In genomic region chr9:136885950-136886578, GRCh38 we compare ENCODE assay signal across 1 cellular context.
A peak's percentile ranks its signal among the peaks of the same experiment; 100 is the strongest.
TF ChIP-seq lines count a peak whose summit lies in the region.

Gene TRAF2, plus strand, starts transcription at chr9:136886516. Its CDS starts 12,225 bp downstream, at chr9:136898741.

TF ChIP-seq in K562, 482 proteins besides CTCF, POLR2A, EP300 and RAD21 (continued from another document and continues in another):
- TF ChIP-seq RCOR1 (IDR thresholded peaks at IDR 0.05; ENCODE audit: borderline replicate concordance in 1 of 2, low read depth in 2 of 2, low read length in 2 of 2) (0 out of 4 replicates have a peak, but pooled peaks of 1 of the 2 experiments have one; percentile 22), E2F6 (IDR thresholded peaks at IDR 0.05; ENCODE audit: borderline replicate concordance in 1 of 2, extremely low read depth in 1 of 2, insufficient read depth in 1 of 2, insufficient read length in 1 of 2, low read depth in 1 of 2, low read length in 1 of 2, poor library complexity in 1 of 2, severe bottlenecking in 1 of 2) (peak in 1 of 2 experiments; percentile 80), FOXM1 (IDR thresholded peaks at IDR 0.05; ENCODE audit: low read depth) (no peak), FOXM1 (CRISPR knock-in tag; IDR thresholded peaks at IDR 0.05; ENCODE audit: low read depth) (no peak), YBX1 (IDR thresholded peaks at IDR 0.05) (no peak), NR2F6 (CRISPR knock-in tag; IDR thresholded peaks at IDR 0.05) (0 out of 2 replicates have a peak, but pooled peaks have one; percentile 35), MAX (CRISPR knock-in tag; IDR thresholded peaks at IDR 0.05) (peak; percentile 73), ZNF444 (CRISPR knock-in tag; IDR thresholded peaks at IDR 0.05) (no peak), RNF219 (CRISPR knock-in tag; IDR thresholded peaks at IDR 0.05) (no peak), ARNT (IDR thresholded peaks at IDR 0.05) (no peak), TBP (optimal IDR thresholded peaks at IDR 0.05; ENCODE audit: low read depth, low read length) (peak; percentile 80), HOMEZ (CRISPR knock-in tag; IDR thresholded peaks at IDR 0.05) (peak; percentile 60; the same call in 1 of the 2 replicates), FOXA1 (IDR thresholded peaks at IDR 0.05; ENCODE audit: borderline replicate concordance) (no peak), ZNF134 (CRISPR knock-in tag; conservative IDR thresholded peaks at IDR 0.05) (no peak), ZNF347 (CRISPR knock-in tag; IDR thresholded peaks at IDR 0.05; ENCODE audit: low read depth) (no peak), RNF2 (IDR thresholded peaks at IDR 0.05) (peak; percentile 44; the same call in 1 of the 2 replicates), ZBTB7A (IDR thresholded peaks at IDR 0.05; ENCODE audit: borderline replicate concordance, control insufficient read depth, low read depth, low read length) (peak; percentile 55; the same call in 1 of the 2 replicates), FOXA3 (CRISPR knock-in tag; conservative IDR thresholded peaks at IDR 0.05 in 1 of 2, IDR thresholded peaks at IDR 0.05 in 1 of 2) (no peak), GTF3C2 (IDR thresholded peaks at IDR 0.05; ENCODE audit: borderline replicate concordance, extremely low read depth, insufficient read length) (no peak), HCFC1 (IDR thresholded peaks at IDR 0.05; ENCODE audit: low read depth, low read length) (peak; percentile 48), ZNF232 (CRISPR knock-in tag; IDR thresholded peaks at IDR 0.05) (no peak), RFX7 (CRISPR knock-in tag; IDR thresholded peaks at IDR 0.05) (no peak), MLLT1 (IDR thresholded peaks at IDR 0.05) (peak in 1 of 2 experiments; percentile 97; a peak in 2 of 4 replicates), CBX5 (IDR thresholded peaks at IDR 0.05; ENCODE audit: borderline replicate concordance, low read depth) (no peak), DPF2 (IDR thresholded peaks at IDR 0.05) (no peak), KDM1A (IDR thresholded peaks at IDR 0.05) (no peak), ZFP30 (CRISPR knock-in tag; IDR thresholded peaks at IDR 0.05; ENCODE audit: borderline replicate concordance) (no peak), MEF2A (IDR thresholded peaks at IDR 0.05; ENCODE audit: control insufficient read depth, low read depth, low read length) (no peak), POLR2G (IDR thresholded peaks at IDR 0.05; ENCODE audit: low read depth, low read length) (peak; percentile 96), SP2 (IDR thresholded peaks at IDR 0.05; ENCODE audit: extremely low read depth, low read depth, low read length, poor library complexity, severe bottlenecking) (peak; percentile 99), PML (IDR thresholded peaks at IDR 0.05; ENCODE audit: low read length) (peak; percentile 61), PHF21A (IDR thresholded peaks at IDR 0.05; ENCODE audit: borderline replicate concordance, low read depth) (peak; percentile 81; the same call in 1 of the 2 replicates), CHAMP1 (IDR thresholded peaks at IDR 0.05) (no peak), ZBTB17 (CRISPR knock-in tag; IDR thresholded peaks at IDR 0.05) (peak; percentile 60; the same call in 1 of the 2 replicates), ESRRA (IDR thresholded peaks at IDR 0.05; ENCODE audit: borderline replicate concordance, low read depth) (no peak; the same call in 1 of the 2 replicates), NEUROD1 (IDR thresholded peaks at IDR 0.05; ENCODE audit: borderline replicate concordance, low read depth, low read length, partially characterized antibody) (peak; percentile 100), ZNF274 (IDR thresholded peaks at IDR 0.05; ENCODE audit: borderline replicate concordance, low read depth, low read length) (no peak), RBM22 (IDR thresholded peaks at IDR 0.05; ENCODE audit: low read depth, low read length, poor library complexity, severe bottlenecking) (no peak), ZBTB34 (CRISPR knock-in tag; IDR thresholded peaks at IDR 0.05) (no peak), ZNF239 (CRISPR knock-in tag; IDR thresholded peaks at IDR 0.05) (no peak), CBX2 (IDR thresholded peaks at IDR 0.05; ENCODE audit: insufficient read depth, low read length, poor library complexity, severe bottlenecking) (no peak), NFXL1 (CRISPR knock-in tag; IDR thresholded peaks at IDR 0.05) (no peak), ZNF830 (CRISPR knock-in tag; IDR thresholded peaks at IDR 0.05) (no peak), FOXJ2 (tag; IDR thresholded peaks at IDR 0.05) (no peak), TSHZ1 (CRISPR knock-in tag; IDR thresholded peaks at IDR 0.05) (no peak), MCM5 (IDR thresholded peaks at IDR 0.05; ENCODE audit: low read depth) (no peak), MCM2 (IDR thresholded peaks at IDR 0.05; ENCODE audit: low read depth) (no peak), TAF9B (IDR thresholded peaks at IDR 0.05; ENCODE audit: partially characterized antibody) (no peak)
